In genomic region chr14:77024171-77024627, GRCh38 we compare ENCODE assay signal across 8 cellular contexts. TPM values are rescaled to one million over a fixed set of nuclear protein-coding genes. Genes with fewer than 3 reads are reported as not detected.
DNase-seq lines count a peak whose midpoint lies in the region; TF ChIP-seq lines count a peak whose summit lies in the region.

No MANE protein-coding gene starts in this region.

- no peaks in the 10 kb centered on the region for H3K9me3 ChIP-seq in GM23248 (ENCODE audit: low read depth)

- no peaks in the 10 kb centered on the region for H4K20me1 ChIP-seq in GM23248 (ENCODE audit: insufficient read depth)

- H3K4me1 ChIP-seq in GM23248 (ENCODE audit: insufficient read depth): peaks cover 27% of the 10 kb centered on the region

- no peaks in the 10 kb centered on the region for H3K9me2 ChIP-seq in GM23248 (ENCODE audit: insufficient read depth)

- H3K9ac ChIP-seq in GM23248: peak overlapping the region; percentile 98

- TF ChIP-seq CTCF in astrocyte of the spinal cord (IDR thresholded peaks at IDR 0.05; ENCODE audit: low read depth, low read length): no peak

- in situ Hi-C loops in GM23248 (cut with MboI): no loop called here
- in situ Hi-C loops in astrocyte of the spinal cord (cut with HindIII; ENCODE audit: low sequenced_read_pairs): no loop called here

- H3F3A ChIP-seq in GM23248 (ENCODE audit: insufficient read depth): peaks cover 38% of the 10 kb centered on the region

- H2AFZ ChIP-seq in GM23248: no peak overlapping the region

- WGBS in GM23248 (ENCODE audit: low coverage in 1 of 2, low lambda C conversion rate in 2 of 2, missing lambda C conversion rate in 2 of 2), 2 experiments: 3 to 6% methylated on average over 14 of the region's 14 CpGs

- no peaks in the 10 kb centered on the region; the same call in 1 of the 2 replicates for H3K36me3 ChIP-seq in GM23248 (ENCODE audit: low read depth)

- peak overlapping the region; percentile 99 for H3K27ac ChIP-seq in GM23248

- H3K4me2 ChIP-seq in GM23248 (ENCODE audit: unreplicated experiment): peak overlapping the region; percentile 100

- peaks cover 51% of the 10 kb centered on the region for H3K79me2 ChIP-seq in GM23248 (ENCODE audit: insufficient read depth)

- no peaks in the 10 kb centered on the region for H3K27me3 ChIP-seq in GM23248 (replicated peaks; ENCODE audit: insufficient read depth)

- DNase-seq in GM23248: peak; percentile 68
- DNase-seq in SHP77 treated with DMSO at 0.1 percent for 48 hours (lab: John Stamatoyannopoulos, UW): peak; percentile 46
- DNase-seq in astrocyte of the spinal cord (ENCODE audit: low read depth, low spot score): peak; percentile 51
- DNase-seq in islet precursor cell: peak; percentile 79
- DNase-seq in stimulated activated CD4-positive, alpha-beta T cell treated with anti-CD3 and anti-CD28 coated beads, Interleukin-2, amount 100 ng/mL, for 24 hours: peak; percentile 72 to 77
- no peak for DNase-seq in SIG-M5 treated with dmso at 0.1 percent for 504 hours (lab: John Stamatoyannopoulos, UW; ENCODE audit: unreplicated experiment)
- no peak for DNase-seq in Kasumi-1 (lab: John Stamatoyannopoulos, UW)
- no peak for DNase-seq in kidney glomerular epithelial cell (lab: John Stamatoyannopoulos, UW)

- H3K4me3 ChIP-seq in GM23248: peak overlapping the region; percentile 96
- H3K4me3 ChIP-seq in astrocyte of the spinal cord (ENCODE audit: low read depth, low read length): peak overlapping the region; percentile 69

RNA-seq across cellular contexts. Expression of gene IRF2BPL, which starts 4.3 kb away (rescaled TPM):
- total RNA-seq in GM23248 (2014; rRNA removed; shearing (Covaris generic)): 43.4 and 51.0 TPM in 2 replicates
- 4.8 and 4.9 TPM in 2 replicates for polyA plus RNA-seq in GM23248 (2016; fragmentation: Nextera tagmentation; extraction: Ambion mirVana)

Comparison
In these comparisons a context has a peak if more than half of its experiments do, and no peak if none do; other contexts are left out.
1. DNase-seq: peak in GM23248 (single experiment), SHP77 treated with DMSO at 0.1 percent for 48 hours (single experiment), astrocyte of the spinal cord (single experiment), islet precursor cell (single experiment) and stimulated activated CD4-positive, alpha-beta T cell treated with anti-CD3 and anti-CD28 coated beads, Interleukin-2, amount 100 ng/mL, for 24 hours (2 of 2); none in SIG-M5 treated with dmso at 0.1 percent for 504 hours (single experiment), Kasumi-1 (0 of 2) and kidney glomerular epithelial cell (single experiment).